In the genomic region with DNA sequence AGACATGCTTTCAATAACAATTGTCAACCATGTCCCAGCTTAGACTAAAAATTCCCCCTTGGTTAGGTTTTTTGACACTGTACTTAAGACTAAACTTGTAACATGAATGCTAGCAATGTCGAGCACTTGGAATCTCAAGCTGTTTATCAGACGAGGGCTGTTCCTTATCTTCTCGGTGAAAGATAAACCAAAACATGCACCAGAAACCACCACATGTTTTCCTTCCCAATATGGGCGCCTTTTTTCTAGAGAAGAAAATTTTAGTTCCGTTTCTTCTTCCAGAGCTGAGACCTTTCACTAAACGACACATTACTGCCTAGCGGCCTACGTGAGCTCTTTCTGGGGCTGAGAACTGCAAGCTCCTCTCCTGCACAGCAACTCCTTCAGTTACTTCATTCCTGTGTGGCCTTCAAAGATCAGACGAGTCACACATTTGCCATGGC, we compare ENCODE assay signal across 14 cellular contexts.
"Had no signal": no experiment of that assay in that cellular context is flagged by ENCODE, and none has a peak within 500 bp of the region (broad histone marks: within the 10 kb centered on the region; RNA-seq: fewer than 3 reads in every experiment).

No MANE protein-coding gene starts in this region.

- FAIRE-seq: TTC549 had no signal

- ATAC-seq: foreskin keratinocyte, mucosa of descending colon had no signal

- DNase-seq: activated gamma-delta T cell treated with Interleukin-2 at 50 U/mL for 16 hours; activated T-cell treated with anti-CD3 and anti-CD28 coated beads, Interleukin-2, amount 50 U/mL, for 1 hour; aorta; foreskin keratinocyte; left ventricle myocardium inferior; mucosa of descending colon; retina; stimulated activated CD4-positive, alpha-beta T cell treated with anti-CD3 and anti-CD28 coated beads, Interleukin-4, amount 100 ng/mL, for 24 hours; stimulated activated naive CD4-positive, alpha-beta T cell treated with Interleukin-2 at 50 U/mL for 16 hours; T-helper 1 cell had no signal

- H3K4me3 ChIP-seq: coronary artery, left ventricle myocardium inferior, mucosa of descending colon, thoracic aorta had no signal

- H3K4me1 ChIP-seq: foreskin keratinocyte had no signal

- H3K9me3 ChIP-seq: left ventricle myocardium inferior, mucosa of descending colon, thoracic aorta had no signal

- H3K27ac ChIP-seq: coronary artery, epithelial cell of prostate, foreskin keratinocyte, left ventricle myocardium inferior, thoracic aorta had no signal

- H3K36me3 ChIP-seq: left ventricle myocardium inferior, thoracic aorta had no signal
